ENCODE assay signal across 8 cellular contexts in the genomic region with DNA sequence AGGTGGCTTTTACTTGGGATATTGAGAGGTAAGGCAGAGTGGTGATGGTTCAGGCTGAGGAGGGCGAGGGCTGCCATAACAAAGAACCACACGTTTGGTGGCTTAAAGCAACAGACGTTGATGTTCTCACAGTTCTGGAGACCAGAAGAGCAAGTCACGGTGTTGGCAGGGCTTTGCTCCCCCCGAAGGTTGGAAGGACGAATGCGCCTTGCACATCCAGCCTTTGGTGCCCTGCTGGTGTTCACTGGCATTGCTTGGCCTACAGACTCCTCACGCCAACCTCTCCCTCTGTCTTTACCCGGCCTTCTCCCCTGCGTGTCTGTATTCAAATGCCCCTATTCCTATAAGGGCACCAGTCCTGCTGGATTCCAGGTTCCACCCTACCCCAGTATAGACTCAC.
DNase-seq lines count a peak whose midpoint lies in the region; ATAC-seq and TF ChIP-seq lines count a peak whose summit lies in the region.
"Had no signal": no experiment of that assay in that cellular context is flagged by ENCODE, and none has a peak within 500 bp of the region (broad histone marks: within the 10 kb centered on the region; RNA-seq: fewer than 3 reads in every experiment).

No MANE protein-coding gene starts in this region.

- H3K27ac ChIP-seq in DND-41 (ENCODE audit: low read length) (no peak overlapping the region), Karpas-422 (ENCODE audit: low read length) (no peak overlapping the region), OCI-LY7 (ENCODE audit: low read depth, low read length, poor library complexity, severe bottlenecking) (no peak overlapping the region)

- H3K4me2 ChIP-seq in DND-41 (ENCODE audit: insufficient read depth, low read length) (no peak overlapping the region), Karpas-422 (ENCODE audit: low read depth, low read length, poor library complexity, severe bottlenecking) (no peak overlapping the region), OCI-LY7 (ENCODE audit: low read length) (no peak overlapping the region)

- no peaks in the 10 kb centered on the region for H3K9me3 Mint-ChIP-seq in activated CD8-positive, alpha-beta T cell treated with anti-CD3 and anti-CD28 coated beads for 36 hours
- H3K9me3 Mint-ChIP-seq in mesothelial cell of epicardium, result no peaks in the 10 kb centered on the region

- no peak overlapping the region for H3K4me3 Mint-ChIP-seq in activated CD8-positive, alpha-beta T cell treated with anti-CD3 and anti-CD28 coated beads for 36 hours
- no peak overlapping the region for H3K4me3 Mint-ChIP-seq in mesothelial cell of epicardium

- H3K79me2 ChIP-seq in DND-41 (ENCODE audit: insufficient read depth, low read length), result no peaks in the 10 kb centered on the region
- H3K79me2 ChIP-seq in Karpas-422 (ENCODE audit: low read length), result no peaks in the 10 kb centered on the region
- H3K79me2 ChIP-seq in OCI-LY7 (ENCODE audit: insufficient read depth, low read depth, low read length), result no peaks in the 10 kb centered on the region

- H3K36me3 Mint-ChIP-seq in activated CD8-positive, alpha-beta T cell treated with anti-CD3 and anti-CD28 coated beads for 36 hours (ENCODE audit: low read depth), result no peaks in the 10 kb centered on the region
- no peaks in the 10 kb centered on the region for H3K36me3 Mint-ChIP-seq in mesothelial cell of epicardium

- H2AFZ ChIP-seq in DND-41 (ENCODE audit: low read depth, low read length) (no peak overlapping the region), Karpas-422 (ENCODE audit: low read length) (no peak overlapping the region), OCI-LY7 (ENCODE audit: low read length) (no peak overlapping the region)

- peak; percentile 94 for ATAC-seq in DND-41 (ENCODE audit: insufficient read depth, low read depth)
- ATAC-seq in activated CD8-positive, alpha-beta T cell treated with anti-CD3 and anti-CD28 coated beads for 36 hours, result peak; percentile 70
- ATAC-seq in HG03469 (IDR thresholded peaks at IDR 0.05; ENCODE audit: unreplicated experiment), result no peak
- ATAC-seq in HG03039 (IDR thresholded peaks at IDR 0.05; ENCODE audit: unreplicated experiment), result no peak

- no peak overlapping the region for H3K9ac ChIP-seq in DND-41 (ENCODE audit: low read depth, low read length)
- no peak overlapping the region for H3K9ac ChIP-seq in Karpas-422 (ENCODE audit: low read length)

- H3K27ac Mint-ChIP-seq in activated CD8-positive, alpha-beta T cell treated with anti-CD3 and anti-CD28 coated beads for 36 hours, result no peak overlapping the region
- H3K27ac Mint-ChIP-seq in mesothelial cell of epicardium, result no peak overlapping the region

- H4K20me1 ChIP-seq in DND-41 (ENCODE audit: insufficient read depth, low read length) (no peaks in the 10 kb centered on the region), Karpas-422 (ENCODE audit: insufficient read depth, low read depth, low read length) (no peaks in the 10 kb centered on the region), OCI-LY7 (ENCODE audit: insufficient read depth, low read length) (no peaks in the 10 kb centered on the region)

- intact Hi-C loops in activated CD8-positive, alpha-beta T cell treated with anti-CD3 and anti-CD28 coated beads for 36 hours (cut with micrococcal nuclease), result no loop called here
- intact Hi-C loops in OCI-LY7 (cut with micrococcal nuclease; ENCODE audit: unreplicated experiment), result no loop called here

- no peaks in the 10 kb centered on the region for H3K36me3 ChIP-seq in DND-41 (ENCODE audit: insufficient read depth, low read length)
- no peaks in the 10 kb centered on the region for H3K36me3 ChIP-seq in Karpas-422 (ENCODE audit: insufficient read depth, low read length)
- H3K36me3 ChIP-seq in OCI-LY7 (ENCODE audit: insufficient read depth, low read length), result no peaks in the 10 kb centered on the region

- H3K9me2 ChIP-seq in Karpas-422 (replicated peaks; ENCODE audit: insufficient read depth, low read length) (no peaks in the 10 kb centered on the region), OCI-LY7 (ENCODE audit: insufficient read depth, low read length) (no peaks in the 10 kb centered on the region)

- H3K27me3 ChIP-seq in DND-41 (ENCODE audit: insufficient read depth, low read length, poor library complexity), result no peaks in the 10 kb centered on the region
- H3K27me3 ChIP-seq in Karpas-422 (ENCODE audit: low read length), result no peaks in the 10 kb centered on the region

- TF ChIP-seq CTCF in DND-41 (IDR thresholded peaks at IDR 0.05; ENCODE audit: borderline replicate concordance, extremely low read depth, low read length, poor library complexity, severe bottlenecking) (peak; percentile 88), mesothelial cell of epicardium (IDR thresholded peaks at IDR 0.05; ENCODE audit: unreplicated experiment) (peak; percentile 16), OCI-LY7 (conservative IDR thresholded peaks at IDR 0.05; ENCODE audit: low read length) (no peak)
- no peak for TF ChIP-seq CTCF in activated CD8-positive, alpha-beta T cell treated with anti-CD3 and anti-CD28 coated beads for 36 hours (IDR thresholded peaks at IDR 0.05)

- POLR2A ChIA-PET in activated CD8-positive, alpha-beta T cell treated with anti-CD3 and anti-CD28 coated beads for 36 hours (lab: Charles Lee), result no interaction called here
- POLR2A ChIA-PET in OCI-LY7 (lab: Charles Lee), result no interaction called here

- H3K9me3 ChIP-seq in DND-41 (ENCODE audit: insufficient read depth, low read length, severe bottlenecking), result no peaks in the 10 kb centered on the region
- no peaks in the 10 kb centered on the region for H3K9me3 ChIP-seq in Karpas-422 (ENCODE audit: low read length)
- H3K9me3 ChIP-seq in OCI-LY7 (ENCODE audit: low read length), result no peaks in the 10 kb centered on the region

- BruUV-seq in OCI-LY7 (replicated peaks; lab: Mats Ljungman, UMichigan), result no TSS peak

- no peaks in the 10 kb centered on the region for H3K4me1 ChIP-seq in DND-41 (ENCODE audit: insufficient read depth, low read length)
- no peaks in the 10 kb centered on the region for H3K4me1 ChIP-seq in Karpas-422 (ENCODE audit: low read length)
- no peaks in the 10 kb centered on the region for H3K4me1 ChIP-seq in OCI-LY7 (ENCODE audit: insufficient read depth, low read length, poor library complexity, severe bottlenecking)

- no peaks in the 10 kb centered on the region for H3K4me1 Mint-ChIP-seq in activated CD8-positive, alpha-beta T cell treated with anti-CD3 and anti-CD28 coated beads for 36 hours (ENCODE audit: low read depth)
- peaks cover 10% of the 10 kb centered on the region for H3K4me1 Mint-ChIP-seq in mesothelial cell of epicardium

- DNase-seq in DND-41, result peak; percentile 71
- DNase-seq in Karpas-422, result peak; percentile 80
- DNase-seq in activated CD8-positive, alpha-beta T cell treated with anti-CD3 and anti-CD28 coated beads for 36 hours, result peak; percentile 17
- no peak for DNase-seq in mesothelial cell of epicardium (ENCODE audit: low spot score in 2 of 2, unreplicated experiment in 2 of 2)
- DNase-seq in OCI-LY7 (ENCODE audit: low spot score), result no peak
- DNase-seq: stimulated activated naive CD4-positive, alpha-beta T cell treated with Interleukin-2 at 50 U/mL for 16 hours had no signal

- no peaks in the 10 kb centered on the region for H3K27me3 Mint-ChIP-seq in activated CD8-positive, alpha-beta T cell treated with anti-CD3 and anti-CD28 coated beads for 36 hours
- H3K27me3 Mint-ChIP-seq in mesothelial cell of epicardium (ENCODE audit: low read depth), result peaks cover 4% of the 10 kb centered on the region

- CTCF ChIA-PET in activated CD8-positive, alpha-beta T cell treated with anti-CD3 and anti-CD28 coated beads for 36 hours (lab: Charles Lee), result no interaction called here
- CTCF ChIA-PET in OCI-LY7 (lab: Charles Lee; ENCODE audit: unreplicated experiment), result no interaction called here

- H3K4me3 ChIP-seq in DND-41 (ENCODE audit: low read depth in 1 of 2, low read length in 2 of 2) (no peak overlapping the region), Karpas-422 (ENCODE audit: low read length) (no peak overlapping the region), OCI-LY7 (ENCODE audit: low read depth, low read length, poor library complexity, severe bottlenecking) (no peak overlapping the region)

Comparison
In these comparisons a context has a peak if more than half of its experiments do, and no peak if none do; other contexts are left out.
1. ATAC-seq: peak in DND-41 (single experiment) and activated CD8-positive, alpha-beta T cell treated with anti-CD3 and anti-CD28 coated beads for 36 hours (single experiment); none in HG03469 (single experiment) and HG03039 (single experiment).
2. DNase-seq: peak in DND-41 (single experiment), Karpas-422 (single experiment) and activated CD8-positive, alpha-beta T cell treated with anti-CD3 and anti-CD28 coated beads for 36 hours (single experiment); none in mesothelial cell of epicardium (0 of 2) and OCI-LY7 (single experiment).
3. CTCF ChIP-seq: peak in DND-41 (single experiment) and mesothelial cell of epicardium (single experiment); none in activated CD8-positive, alpha-beta T cell treated with anti-CD3 and anti-CD28 coated beads for 36 hours (single experiment) and OCI-LY7 (single experiment).